In the genomic region with DNA sequence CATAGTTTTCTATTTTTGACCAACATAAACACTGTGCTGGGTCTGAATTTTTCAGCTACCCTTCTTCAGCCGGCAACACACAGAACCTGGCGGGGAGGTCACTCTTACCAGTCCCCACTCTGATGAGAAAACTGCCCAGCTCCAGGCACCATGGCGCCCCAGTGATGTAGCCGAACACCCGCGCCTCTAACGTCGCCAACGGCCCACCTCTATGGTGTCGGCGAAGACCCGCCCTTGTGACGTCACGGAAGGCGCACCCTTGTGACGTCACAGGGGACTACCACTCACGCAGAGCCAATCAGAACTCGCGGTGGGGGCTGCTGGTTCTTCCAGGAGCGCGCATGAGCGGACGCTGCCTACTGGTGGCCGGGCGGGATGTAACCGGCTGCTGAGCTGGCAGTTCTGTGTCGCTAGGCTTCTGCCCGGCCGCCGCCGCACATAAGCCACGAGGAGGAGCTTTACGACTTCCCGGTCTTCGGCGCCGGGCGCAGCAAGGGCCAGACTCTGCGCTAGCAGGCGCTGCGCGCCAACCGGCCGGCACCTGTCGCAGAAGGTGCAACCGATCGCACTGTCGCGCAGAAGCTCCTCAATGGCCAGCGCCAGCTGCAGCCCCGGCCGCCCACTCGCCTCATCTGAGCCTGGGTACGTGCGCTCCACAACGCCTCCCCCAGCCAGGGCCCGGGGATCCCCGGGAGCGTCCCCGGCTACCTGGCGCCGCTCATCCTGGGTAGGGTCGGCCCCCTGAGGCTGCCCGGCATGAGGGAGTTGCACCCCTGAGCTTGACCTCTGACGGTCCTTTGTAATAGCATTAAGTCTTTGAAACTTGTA, we compare ENCODE assay signal across 1 cellular context.
TF ChIP-seq lines count a peak whose summit lies in the region.

No MANE protein-coding gene starts in this region.

TF ChIP-seq in HCT116, 20 proteins besides CTCF, POLR2A, EP300 and RAD21 (continued from another document):
- TF ChIP-seq, protein P1, sequence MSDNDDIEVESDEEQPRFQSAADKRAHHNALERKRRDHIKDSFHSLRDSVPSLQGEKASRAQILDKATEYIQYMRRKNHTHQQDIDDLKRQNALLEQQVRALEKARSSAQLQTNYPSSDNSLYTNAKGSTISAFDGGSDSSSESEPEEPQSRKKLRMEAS (IDR thresholded peaks at IDR 0.05), result peak; percentile 79
- TF ChIP-seq SRF (IDR thresholded peaks at IDR 0.05; ENCODE audit: low read depth), result peak; percentile 91
